In genomic region chr4:139704915-139705485, GRCh38 we compare ENCODE assay signal across 14 cellular contexts. TPM values are rescaled to one million over a fixed set of nuclear protein-coding genes. Genes with fewer than 3 reads are reported as not detected.
DNase-seq lines count a peak whose midpoint lies in the region; ATAC-seq, FAIRE-seq and TF ChIP-seq lines count a peak whose summit lies in the region.
"Had no signal": no experiment of that assay in that cellular context is flagged by ENCODE, and none has a peak within 500 bp of the region (broad histone marks: within the 10 kb centered on the region; RNA-seq: fewer than 3 reads in every experiment).

No MANE protein-coding gene starts in this region.

- TF ChIP-seq POLR2A in A549 (IDR thresholded peaks at IDR 0.05; ENCODE audit: low read length): no peak

- no peak for TF ChIP-seq EP300 in A549 (IDR thresholded peaks at IDR 0.05)

- FAIRE-seq in A549 (lab: Jason Lieb, UNC): no peak
- FAIRE-seq: colon had no signal

- CTCF ChIA-PET in A549 (lab: Yijun Ruan, JAX): interaction anchor here (1.8 kb wide), 1 partner anchor 48 kb away, joined by 4 read pairs; no protein-coding TSS in a partner anchor

- ATAC-seq in A549 (peak in 1 of 2 experiments; percentile 40; a peak in 2 of 6 replicates), GM18511 (IDR thresholded peaks at IDR 0.05; ENCODE audit: unreplicated experiment) (no peak), left cardiac atrium (no peak), HG02642 (IDR thresholded peaks at IDR 0.05; ENCODE audit: poor library complexity, unreplicated experiment) (no peak)
- ATAC-seq: sciatic nerve had no signal

- no peak overlapping the region for H3K4me2 ChIP-seq in A549

- POLR2A ChIA-PET in A549 (lab: Yijun Ruan, JAX): no interaction called here

- H3K27ac ChIP-seq in A549: no peak overlapping the region
- H3K27ac ChIP-seq: uterus had no signal

- H3K4me3 ChIP-seq in A549: no peak overlapping the region
- no peak overlapping the region for H3K4me3 ChIP-seq in GM12865 (ENCODE audit: low read depth, low read length)
- H3K4me3 ChIP-seq in fibroblast of the aortic adventitia (ENCODE audit: low read depth, low read length): no peak overlapping the region
- H3K4me3 ChIP-seq: uterus had no signal

- no peaks in the 10 kb centered on the region for H3K4me1 ChIP-seq in A549
- H3K4me1 ChIP-seq: uterus had no signal

- TF ChIP-seq CTCF in A549 (IDR thresholded peaks at IDR 0.05) (no peak), GM12865 (IDR thresholded peaks at IDR 0.05; ENCODE audit: insufficient read depth, low read depth, low read length, missing control alignments) (peak; percentile 7), fibroblast of the aortic adventitia (IDR thresholded peaks at IDR 0.05; ENCODE audit: insufficient read depth, low read length) (no peak)

- WGBS in A549 (ENCODE audit: missing lambda C conversion rate): 89% methylated on average over 4 of the region's 4 CpGs

- no peak for TF ChIP-seq RAD21 in A549 (conservative IDR thresholded peaks at IDR 0.05 in 1 of 2, IDR thresholded peaks at IDR 0.05 in 1 of 2)

- H3K9me3 ChIP-seq in A549: no peaks in the 10 kb centered on the region
- H3K9me3 ChIP-seq: uterus had no signal

- intact Hi-C loops in left cardiac atrium (cut with DNase I): no loop called here

- peak; percentile 17 to 41 for DNase-seq in A549 (ENCODE audit: low read depth in 1 of 2, low spot score in 1 of 2)
- no peak for DNase-seq in GM12865 (ENCODE audit: low read depth)
- DNase-seq in RPMI7951 (ENCODE audit: low read depth): peak; percentile 12
- DNase-seq in fibroblast of the aortic adventitia (ENCODE audit: low read depth): peak; percentile 27
- no peak for DNase-seq in activated naive CD4-positive, alpha-beta T cell (lab: John Stamatoyannopoulos, UW)
- DNase-seq in left cardiac atrium: no peak
- DNase-seq: activated CD4-positive, CD25-positive, alpha-beta regulatory T cell; CD4-positive, alpha-beta memory T cell; head of caudate nucleus; uterus had no signal

TF ChIP-seq in A549, 52 proteins besides CTCF, POLR2A, EP300 and RAD21:
- TF ChIP-seq, protein P1, sequence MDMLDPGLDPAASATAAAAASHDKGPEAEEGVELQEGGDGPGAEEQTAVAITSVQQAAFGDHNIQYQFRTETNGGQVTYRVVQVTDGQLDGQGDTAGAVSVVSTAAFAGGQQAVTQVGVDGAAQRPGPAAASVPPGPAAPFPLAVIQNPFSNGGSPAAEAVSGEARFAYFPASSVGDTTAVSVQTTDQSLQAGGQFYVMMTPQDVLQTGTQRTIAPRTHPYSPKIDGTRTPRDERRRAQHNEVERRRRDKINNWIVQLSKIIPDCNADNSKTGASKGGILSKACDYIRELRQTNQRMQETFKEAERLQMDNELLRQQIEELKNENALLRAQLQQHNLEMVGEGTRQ (IDR thresholded peaks at IDR 0.05): no peak
- no peak for TF ChIP-seq RFX5 (IDR thresholded peaks at IDR 0.05)
- no peak for TF ChIP-seq NFE2L2 (conservative IDR thresholded peaks at IDR 0.05; ENCODE audit: low read length)
- no peak for TF ChIP-seq JUN (IDR thresholded peaks at IDR 0.05)

RNA-seq across cellular contexts. Expression of gene MGST2, which starts 39.4 kb away (rescaled TPM):
- polyA plus RNA-seq in A549 (2011; rRNA removed) (61.1 and 62.1 TPM in 2 replicates), A549 (2017; fragmentation: RNase III; extraction: RNeasy Plus Mini Kit Qiagen cat#74134 plus additional on column Dnase treatment) (44.0 to 45.7 TPM (median 45.0 TPM) in 3 replicates)
- 22.9 and 26.6 TPM in 2 replicates for polyA plus RNA-seq in A549 (2012; cell fraction: cytosol; rRNA removed)
- polyA plus RNA-seq in A549 (2012; cell fraction: nucleus; rRNA removed): 12.1 and 21.3 TPM in 2 replicates
- polyA minus RNA-seq in A549 (2011; rRNA and poly(A)+ RNA removed): 9.5 and 14.6 TPM in 2 replicates
- 8.5 and 11.5 TPM in 2 replicates for total RNA-seq in RPMI7951 (2014; rRNA removed; shearing (Covaris generic))
- total RNA-seq in fibroblast of the aortic adventitia (ENCODE audit: low replicate concordance) (3.6 and 8.0 TPM in 2 replicates), left cardiac atrium (10 to 100 TPM; 87.4 to 95.1 TPM)

Comparison
In these comparisons a context has a peak if more than half of its experiments do, and no peak if none do; other contexts are left out.
1. DNase-seq: peak in A549 (2 of 2), RPMI7951 (single experiment) and fibroblast of the aortic adventitia (single experiment); none in GM12865 (single experiment), activated naive CD4-positive, alpha-beta T cell (0 of 4) and left cardiac atrium (single experiment).